ENCODE assay signal across 13 cellular contexts in genomic region chr6:167932468-167933276, GRCh38.
DNase-seq lines count a peak whose midpoint lies in the region; ATAC-seq, FAIRE-seq and TF ChIP-seq lines count a peak whose summit lies in the region.
"Had no signal": no experiment of that assay in that cellular context is flagged by ENCODE, and none has a peak within 500 bp of the region (broad histone marks: within the 10 kb centered on the region; RNA-seq: fewer than 3 reads in every experiment).

No MANE protein-coding gene starts in this region.

- no peaks in the 10 kb centered on the region for H3K27me3 Mint-ChIP-seq in stimulated activated memory B cell treated with anti-CD40 and anti-IgM and Interleukin-4, amounts not matched to agents 10 μg/mL and 1 μg/mL and 100 μg/mL, for 72 hours

- no peak overlapping the region for H2AFZ ChIP-seq in OCI-LY7 (ENCODE audit: low read length)

- H3K9me3 ChIP-seq in OCI-LY7 (ENCODE audit: low read length), result no peaks in the 10 kb centered on the region

- H3K4me1 ChIP-seq in OCI-LY7 (ENCODE audit: insufficient read depth, low read length, poor library complexity, severe bottlenecking), result no peaks in the 10 kb centered on the region

- H3K9me3 Mint-ChIP-seq in stimulated activated memory B cell treated with anti-CD40 and anti-IgM and Interleukin-4, amounts not matched to agents 10 μg/mL and 1 μg/mL and 100 μg/mL, for 72 hours, result no peaks in the 10 kb centered on the region
- H3K9me3 Mint-ChIP-seq: immature natural killer cell had no signal

- H4K20me1 ChIP-seq in OCI-LY7 (ENCODE audit: insufficient read depth, low read length), result 0 out of 2 replicates have a peak, but pooled peaks cover 5% of the 10 kb centered on the region

- no peak overlapping the region for H3K27ac ChIP-seq in OCI-LY7 (ENCODE audit: low read depth, low read length, poor library complexity, severe bottlenecking)

- no peak for TF ChIP-seq CTCF in OCI-LY7 (conservative IDR thresholded peaks at IDR 0.05; ENCODE audit: low read length)

- H3K4me2 ChIP-seq in OCI-LY7 (ENCODE audit: low read length), result no peak overlapping the region

- no peak overlapping the region for H3K4me3 ChIP-seq in OCI-LY7 (ENCODE audit: low read depth, low read length, poor library complexity, severe bottlenecking)

- intact Hi-C loops in sciatic nerve (cut with DNase I), result no loop called here
- intact Hi-C loops in OCI-LY7 (cut with micrococcal nuclease; ENCODE audit: unreplicated experiment), result no loop called here

- no TSS peak for BruUV-seq in OCI-LY7 (replicated peaks; lab: Mats Ljungman, UMichigan)

- no peaks in the 10 kb centered on the region for H3K79me2 ChIP-seq in OCI-LY7 (ENCODE audit: insufficient read depth, low read depth, low read length)

- no peak overlapping the region for H3K4me3 Mint-ChIP-seq in stimulated activated memory B cell treated with anti-CD40 and anti-IgM and Interleukin-4, amounts not matched to agents 10 μg/mL and 1 μg/mL and 100 μg/mL, for 72 hours
- H3K4me3 Mint-ChIP-seq: immature natural killer cell had no signal

- ATAC-seq in HG03342 (IDR thresholded peaks at IDR 0.05; ENCODE audit: unreplicated experiment) (peak; percentile 54), sciatic nerve (peak; percentile 85), HG03039 (IDR thresholded peaks at IDR 0.05; ENCODE audit: unreplicated experiment) (no peak)
- no peak for ATAC-seq in stimulated activated memory B cell treated with anti-CD40 and anti-IgM and Interleukin-4, amounts not matched to agents 10 μg/mL and 1 μg/mL and 100 μg/mL, for 72 hours

- H3K36me3 Mint-ChIP-seq in stimulated activated memory B cell treated with anti-CD40 and anti-IgM and Interleukin-4, amounts not matched to agents 10 μg/mL and 1 μg/mL and 100 μg/mL, for 72 hours, result peaks cover 58% of the 10 kb centered on the region
- H3K36me3 Mint-ChIP-seq: immature natural killer cell had no signal

- CTCF ChIA-PET in OCI-LY7 (lab: Charles Lee; ENCODE audit: unreplicated experiment), result interaction anchor here (0.6 kb wide), 1 partner anchor 12 kb away, joined by 3 read pairs; no protein-coding TSS in a partner anchor

- DNase-seq in astrocyte of the hippocampus (ENCODE audit: low read depth, low spot score) (peak; percentile 43), sciatic nerve (ENCODE audit: low spot score) (no peak), OCI-LY7 (ENCODE audit: low spot score) (no peak), RPMI8226 (no peak)
- DNase-seq: activated effector memory CD4-positive, alpha-beta T cell treated with anti-CD3 and anti-CD28 coated beads, Interleukin-2, amount 50 U/mL, for 16 hours; effector CD8-positive, alpha-beta T cell; immature natural killer cell; Karpas-422 had no signal

- no peaks in the 10 kb centered on the region for H3K9me2 ChIP-seq in OCI-LY7 (ENCODE audit: insufficient read depth, low read length)

- no peaks in the 10 kb centered on the region for H3K36me3 ChIP-seq in OCI-LY7 (ENCODE audit: insufficient read depth, low read length)

- H3K27ac Mint-ChIP-seq in stimulated activated memory B cell treated with anti-CD40 and anti-IgM and Interleukin-4, amounts not matched to agents 10 μg/mL and 1 μg/mL and 100 μg/mL, for 72 hours, result no peak overlapping the region
- H3K27ac Mint-ChIP-seq: immature natural killer cell had no signal

- POLR2A ChIA-PET in OCI-LY7 (lab: Charles Lee), result interaction anchor here (1.1 kb wide), 1 partner anchor 13 kb away, joined by 3 read pairs; no protein-coding TSS in a partner anchor

- no peaks in the 10 kb centered on the region for H3K4me1 Mint-ChIP-seq in stimulated activated memory B cell treated with anti-CD40 and anti-IgM and Interleukin-4, amounts not matched to agents 10 μg/mL and 1 μg/mL and 100 μg/mL, for 72 hours
- H3K4me1 Mint-ChIP-seq: immature natural killer cell had no signal

- peak; percentile 94 for FAIRE-seq in islet of Langerhans (lab: Jason Lieb, UNC)
- FAIRE-seq: GM18507 had no signal

Comparison
In these comparisons a context has a peak if more than half of its experiments do, and no peak if none do; other contexts are left out.
1. ATAC-seq: peak in HG03342 (single experiment) and sciatic nerve (single experiment); none in HG03039 (single experiment) and stimulated activated memory B cell treated with anti-CD40 and anti-IgM and Interleukin-4, amounts not matched to agents 10 μg/mL and 1 μg/mL and 100 μg/mL, for 72 hours (single experiment).